Comparison of ENCODE assay signal across 22 cellular contexts in the genomic region with DNA sequence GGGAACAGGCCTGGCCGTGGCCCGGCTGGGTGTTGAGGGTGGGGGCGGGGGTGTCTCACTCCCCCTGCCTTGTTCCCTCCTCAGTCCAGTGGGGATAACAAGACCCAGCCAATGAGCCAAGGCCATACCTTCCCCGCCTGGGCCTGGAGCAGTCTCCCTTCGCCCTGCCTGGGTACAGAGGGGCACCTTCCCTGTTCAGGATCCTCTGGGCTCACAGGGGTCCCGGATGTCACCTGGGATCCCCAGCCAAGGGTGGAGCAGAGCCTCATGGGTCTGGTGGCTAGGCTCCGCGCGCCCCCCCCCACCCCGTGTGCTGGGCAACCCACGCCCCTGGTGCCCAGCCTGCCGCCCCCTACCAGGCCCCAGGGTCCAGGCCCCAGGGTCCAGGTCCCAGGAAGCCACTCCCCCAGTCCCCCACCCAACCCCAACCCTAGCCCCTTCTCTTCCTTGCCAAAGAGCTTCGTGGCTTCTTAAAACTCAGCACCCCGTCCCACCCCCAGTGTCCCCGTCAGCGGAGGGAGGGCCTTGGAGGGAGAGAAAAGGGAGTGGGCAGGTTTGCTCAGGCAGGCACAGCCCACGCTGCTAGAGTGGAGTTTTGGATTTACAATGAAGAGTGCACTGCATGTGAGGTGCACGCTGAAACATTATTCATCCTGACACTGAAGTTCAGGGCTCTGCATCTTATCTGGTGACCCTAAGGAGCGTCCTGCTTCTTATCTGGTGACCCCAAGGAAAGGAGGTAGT. TPM values are rescaled to one million over a fixed set of nuclear protein-coding genes. Genes with fewer than 3 reads are reported as not detected.
DNase-seq lines count a peak whose midpoint lies in the region; TF ChIP-seq lines count a peak whose summit lies in the region.
"Had no signal": no experiment of that assay in that cellular context is flagged by ENCODE, and none has a peak within 500 bp of the region (broad histone marks: within the 10 kb centered on the region; RNA-seq: fewer than 3 reads in every experiment).

No MANE protein-coding gene starts in this region.

- no peaks in the 10 kb centered on the region for H3K79me2 ChIP-seq in osteoblast (ENCODE audit: insufficient read depth, low read length)

- no peaks in the 10 kb centered on the region for H3K9me3 ChIP-seq in BLaER1 treated with 17β-estradiol and CSF1 and Interleukin-3, amounts not matched to agents 10 nM and 100 nM (replicated peaks in 1 of 11)
- no peaks in the 10 kb centered on the region for H3K9me3 ChIP-seq in osteoblast (ENCODE audit: low read depth, low read length)
- H3K9me3 ChIP-seq: HAP-1, MG63, SJCRH30 had no signal

- H3K36me3 ChIP-seq in BLaER1 treated with 17β-estradiol and CSF1 and Interleukin-3, amounts not matched to agents 10 nM and 100 nM, result no peaks in the 10 kb centered on the region; a peak in 1 of 22 replicates
- H3K36me3 ChIP-seq in osteoblast (ENCODE audit: insufficient read depth, low read length), result no peaks in the 10 kb centered on the region
- H3K36me3 ChIP-seq: SJCRH30 had no signal

- DNase-seq in Ammon's horn (ENCODE audit: low spot score), result peak; percentile 32
- peak; percentile 38 to 93 (median 72) for DNase-seq in head of caudate nucleus
- DNase-seq in osteoblast (ENCODE audit: insufficient read length, low spot score, missing footprints), result peak; percentile 78
- DNase-seq in Kasumi-1 (lab: John Stamatoyannopoulos, UW), result no peak
- DNase-seq in UCSD-AML1 (lab: John Stamatoyannopoulos, UW; ENCODE audit: unreplicated experiment), result no peak
- no peak for DNase-seq in NCI-H774 (lab: John Stamatoyannopoulos, UW)
- DNase-seq: ACHN; MG63; NCI-H1048; NCI-H1436; NCI-H1930; NCI-H510A; NCI-H748 treated with DMSO at 0.1 percent for 48 hours; NK-92 treated with Interleukin-12 subunit alpha and Interleukin-12 subunit beta, amount 100 ng/mL, for 24 hours; SJCRH30 had no signal

- TF ChIP-seq CTCF in osteoblast (IDR thresholded peaks at IDR 0.05; ENCODE audit: extremely low read depth, low read depth, low read length), result no peak

- H3K27ac ChIP-seq in BLaER1 treated with 17β-estradiol and CSF1 and Interleukin-3, amounts not matched to agents 10 nM and 100 nM, result no peak overlapping the region
- H3K27ac ChIP-seq in osteoblast (ENCODE audit: low read depth, low read length), result no peak overlapping the region
- H3K27ac ChIP-seq: C4-2B, SJCRH30 had no signal

- intact Hi-C loops in head of caudate nucleus (cut with DNase I), result no loop called here

- H3K9ac ChIP-seq in BLaER1 treated with 17β-estradiol and CSF1 and Interleukin-3, amounts not matched to agents 10 nM and 100 nM, result no peak overlapping the region

- no peak overlapping the region for H3K4me3 ChIP-seq in BLaER1 treated with 17β-estradiol and CSF1 and Interleukin-3, amounts not matched to agents 10 nM and 100 nM
- H3K4me3 ChIP-seq in osteoblast (ENCODE audit: insufficient read depth, low read length), result no peak overlapping the region
- H3K4me3 ChIP-seq: GM23338, HAP-1, MG63, SJCRH30 had no signal

- peaks cover 6 to 74% (median 55%) of the 10 kb centered on the region in 10 experiments for H3K4me1 ChIP-seq in BLaER1 treated with 17β-estradiol and CSF1 and Interleukin-3, amounts not matched to agents 10 nM and 100 nM
- H3K4me1 ChIP-seq in osteoblast (ENCODE audit: insufficient read depth, low read length), result peaks cover 6% of the 10 kb centered on the region
- H3K4me1 ChIP-seq: HAP-1 had no signal

- H4K20me1 ChIP-seq in BLaER1 treated with 17β-estradiol and CSF1 and Interleukin-3, amounts not matched to agents 10 nM and 100 nM, result peaks cover 0 to 85% (median 9%) of the 10 kb centered on the region in 11 experiments; a peak in 14 of 22 replicates
- peaks cover 21% of the 10 kb centered on the region for H4K20me1 ChIP-seq in osteoblast (ENCODE audit: insufficient read depth, low read length)

- peak overlapping the region in 6 of 11 experiments; percentile 38 to 65 (median 53); a peak in 2 of 22 replicates for H3K4me2 ChIP-seq in BLaER1 treated with 17β-estradiol and CSF1 and Interleukin-3, amounts not matched to agents 10 nM and 100 nM
- H3K4me2 ChIP-seq in osteoblast (ENCODE audit: insufficient read depth, low read length), result no peak overlapping the region
- H3K4me2 ChIP-seq: GM23338 had no signal

- no peaks in the 10 kb centered on the region for H3K27me3 ChIP-seq in BLaER1 treated with 17β-estradiol and CSF1 and Interleukin-3, amounts not matched to agents 10 nM and 100 nM
- H3K27me3 ChIP-seq in osteoblast (ENCODE audit: insufficient read depth, low read length), result peaks cover 13% of the 10 kb centered on the region
- H3K27me3 ChIP-seq: MG63, SJCRH30 had no signal

- H2AFZ ChIP-seq in osteoblast (ENCODE audit: low read length), result no peak overlapping the region
- H2AFZ ChIP-seq: GM23338 had no signal

RNA-seq across cellular contexts. Expression of a gene that starts 11.8 kb away (rescaled TPM):
- not detected in 2 replicates for total RNA-seq in osteoblast
- total RNA-seq: Daoy, HT1080, LHCN-M2, SJCRH30 had no signal

RNA-seq across cellular contexts. Expression of a gene that starts 25.4 kb away (rescaled TPM):
- total RNA-seq in osteoblast, result 22.1 and 25.0 TPM in 2 replicates

RNA-seq across cellular contexts. Expression of a gene that starts 30.1 kb away (rescaled TPM):
- 35.8 and 39.8 TPM in 2 replicates for total RNA-seq in osteoblast

Comparison
In these comparisons a context has a peak if more than half of its experiments do, and no peak if none do; other contexts are left out.
1. DNase-seq: peak in Ammon's horn (single experiment), head of caudate nucleus (42 of 42) and osteoblast (single experiment); none in Kasumi-1 (0 of 2), UCSD-AML1 (single experiment) and NCI-H774 (single experiment).